Comparison of ENCODE assay signal across 12 cellular contexts in genomic region chrX:47572773-47573333, GRCh38. TPM values are rescaled to one million over a fixed set of nuclear protein-coding genes. Genes with fewer than 3 reads are reported as not detected.
DNase-seq lines count a peak whose midpoint lies in the region; FAIRE-seq and TF ChIP-seq lines count a peak whose summit lies in the region.
"Had no signal": no experiment of that assay in that cellular context is flagged by ENCODE, and none has a peak within 500 bp of the region (broad histone marks: within the 10 kb centered on the region; RNA-seq: fewer than 3 reads in every experiment).

No MANE protein-coding gene starts in this region.

- peak overlapping the region; percentile 57 for H3K27ac ChIP-seq in AG04450 (ENCODE audit: low read depth, low read length)
- peak overlapping the region; percentile 47; the same call in 1 of the 2 replicates for H3K27ac ChIP-seq in HUES6 (ENCODE audit: low read depth, low read length)
- peak overlapping the region; percentile 73; the same call in 1 of the 2 replicates for H3K27ac ChIP-seq in H1 (ENCODE audit: low read depth, low read length)
- H3K27ac ChIP-seq: WERI-Rb-1 had no signal

- no peak overlapping the region for H2BK120ac ChIP-seq in H1 (replicated peaks; ENCODE audit: low read depth, low read length)

- H4K91ac ChIP-seq in H1 (replicated peaks; ENCODE audit: insufficient read length, low read length), result peak overlapping the region; percentile 85

- H3K9me3 ChIP-seq in AG04450 (ENCODE audit: control insufficient read depth, insufficient read depth, low read length) (no peaks in the 10 kb centered on the region), HUES6 (ENCODE audit: control insufficient read depth, insufficient read depth, low read depth, low read length) (peaks cover 20% of the 10 kb centered on the region; the same call in 1 of the 2 replicates), H1 (ENCODE audit: insufficient read depth in 2 of 2, low read depth in 1 of 2, low read length in 1 of 2) (no peaks in the 10 kb centered on the region)

- no peaks in the 10 kb centered on the region for H3K79me1 ChIP-seq in H1 (ENCODE audit: low read depth, low read length)

- CTCF ChIA-PET in AG04450 (lab: Charles Lee), result no interaction called here
- CTCF ChIA-PET in H1 (lab: Charles Lee; ENCODE audit: partially characterized antibody), result interaction anchor here (1.5 kb wide), 1 partner anchor 8 kb away, joined by 3 read pairs; no protein-coding TSS in a partner anchor

- H3K79me2 ChIP-seq in H1 (ENCODE audit: control insufficient read depth in 1 of 2, insufficient read depth in 2 of 2, low read length in 2 of 2), result no peaks in the 10 kb centered on the region

- H2BK20ac ChIP-seq in H1 (ENCODE audit: low read length), result no peak overlapping the region

- H2AFZ ChIP-seq in H1 (ENCODE audit: low read length), result no peak overlapping the region

- no peak overlapping the region for H3K56ac ChIP-seq in H1 (replicated peaks; ENCODE audit: insufficient read length, low read depth, low read length)

- no peak for TF ChIP-seq EP300 in H1 (IDR thresholded peaks at IDR 0.05; ENCODE audit: borderline replicate concordance in 1 of 2, low read depth in 2 of 2, low read length in 2 of 2)

- H3K9me3 Mint-ChIP-seq in neural crest cell, result no peaks in the 10 kb centered on the region

- no peaks in the 10 kb centered on the region for H4K20me1 ChIP-seq in H1 (replicated peaks in 1 of 2; ENCODE audit: control insufficient read depth in 1 of 2, insufficient read depth in 2 of 2, low read length in 2 of 2)

- H3K23ac ChIP-seq in H1 (ENCODE audit: insufficient read length), result no peak overlapping the region

- H3K27me3 ChIP-seq in AG04450 (ENCODE audit: control insufficient read depth, insufficient read depth, low read length) (no peaks in the 10 kb centered on the region), HUES6 (ENCODE audit: control insufficient read depth, insufficient read depth, low read length) (no peaks in the 10 kb centered on the region), H1 (replicated peaks in 1 of 4; ENCODE audit: control insufficient read depth in 3 of 4, extremely low read depth in 1 of 4, insufficient read depth in 3 of 4, low read length in 3 of 4) (no peaks in the 10 kb centered on the region)

- 0 out of 2 replicates have a peak overlapping the region, but pooled peaks have one; percentile 16 for H2BK15ac ChIP-seq in H1 (ENCODE audit: low read length)

- H3K36me3 Mint-ChIP-seq in neural crest cell (ENCODE audit: low read depth), result peaks cover 29% of the 10 kb centered on the region

- DNase-seq in AG04450 (ENCODE audit: low read depth, low spot score), result no peak
- DNase-seq in H1 (ENCODE audit: low read depth in 1 of 2, low spot score in 2 of 2), result no peak
- DNase-seq in neural crest cell (ENCODE audit: low read depth, low spot score), result no peak
- no peak for DNase-seq in COLO829 (ENCODE audit: low spot score)
- no peak for DNase-seq in NCI-H2029 treated with DMSO at 0.1 percent for 48 hours (lab: John Stamatoyannopoulos, UW)
- no peak for DNase-seq in hepatic stellate cell (ENCODE audit: low spot score)
- no peak for DNase-seq in D341Med (ENCODE audit: low spot score)
- DNase-seq: activated T-cell treated with anti-CD3 and anti-CD28 coated beads for 4 hours, NCI-H510A, WERI-Rb-1 had no signal

- peak overlapping the region; percentile 68 to 82 for H3K4me2 ChIP-seq in H1 (ENCODE audit: insufficient read depth in 1 of 2, low read depth in 2 of 2, low read length in 2 of 2)

- H3K27me3 Mint-ChIP-seq in neural crest cell (ENCODE audit: low read depth), result no peaks in the 10 kb centered on the region

- H3K14ac ChIP-seq in H1 (ENCODE audit: insufficient read length), result no peak overlapping the region

- peak overlapping the region; percentile 82 for H2AK5ac ChIP-seq in H1 (ENCODE audit: low read depth, low read length)

- no peak overlapping the region for H4K5ac ChIP-seq in H1 (ENCODE audit: insufficient read length, low read depth, low read length)

- POLR2A ChIA-PET in AG04450 (lab: Yijun Ruan, JAX) (no interaction called here), H1 (lab: Charles Lee; ENCODE audit: partially characterized antibody) (interaction anchor here (1.2 to 2.0 kb wide), 5 partner anchors 12 to 61 kb away, joined by 4 to 5 read pairs (median 5); no protein-coding TSS in a partner anchor)

- H3K23me2 ChIP-seq in H1 (ENCODE audit: low read depth, low read length), result peaks cover 7% of the 10 kb centered on the region; the same call in 1 of the 2 replicates

- H3K4me1 Mint-ChIP-seq in neural crest cell, result peaks cover 10% of the 10 kb centered on the region

- TF ChIP-seq CTCF in AG04450 (IDR thresholded peaks at IDR 0.05; ENCODE audit: low read depth, low read length) (no peak), H1 (IDR thresholded peaks at IDR 0.05; ENCODE audit: control extremely low read depth in 1 of 3, insufficient read depth in 1 of 3, low read depth in 1 of 3, low read length in 3 of 3) (no peak), neural crest cell (conservative IDR thresholded peaks at IDR 0.05) (no peak)

- peak overlapping the region; percentile 95; the same call in 1 of the 2 replicates for H2BK12ac ChIP-seq in H1 (ENCODE audit: low read depth, low read length)

- H3K27ac Mint-ChIP-seq in neural crest cell (ENCODE audit: unreplicated experiment), result no peak overlapping the region

- H3K4me3 ChIP-seq in AG04450 (ENCODE audit: low read depth, low read length) (no peak overlapping the region), HUES6 (ENCODE audit: low read depth, low read length) (peak overlapping the region; percentile 70; the same call in 1 of the 2 replicates), H1 (ENCODE audit: extremely low read depth in 1 of 4, insufficient read depth in 2 of 4, low read depth in 3 of 4, low read length in 4 of 4) (no peak overlapping the region)

- no peak for TF ChIP-seq RAD21 in H1 (IDR thresholded peaks at IDR 0.05 in 1 of 2, conservative IDR thresholded peaks at IDR 0.05 in 1 of 2; ENCODE audit: low read depth in 2 of 2, low read length in 2 of 2)

- H3K4me3 Mint-ChIP-seq in neural crest cell, result peak overlapping the region; percentile 59

- H3K18ac ChIP-seq in H1 (ENCODE audit: extremely low read depth, low read length), result peak overlapping the region; percentile 71

- H3K9ac ChIP-seq in HUES6 (ENCODE audit: low read length) (peak overlapping the region; percentile 94), H1 (replicated peaks in 1 of 4; ENCODE audit: extremely low read depth in 1 of 4, low read depth in 3 of 4, low read length in 3 of 4) (peak overlapping the region in 1 of 4 experiments; percentile 28; a peak in 2 of 7 replicates)

- H3K4me1 ChIP-seq in HUES6 (ENCODE audit: control insufficient read depth, insufficient read depth, low read length) (peaks cover 24% of the 10 kb centered on the region), H1 (replicated peaks in 1 of 4; ENCODE audit: control insufficient read depth in 3 of 4, insufficient read depth in 4 of 4, low read length in 3 of 4) (peaks cover 0 to 14% (median 7%) of the 10 kb centered on the region in 4 experiments; a peak in 5 of 7 replicates)

- H2BK5ac ChIP-seq in H1 (ENCODE audit: low read depth, low read length), result peak overlapping the region; percentile 83

- TF ChIP-seq POLR2A in H1 (IDR thresholded peaks at IDR 0.05; ENCODE audit: control extremely low read depth in 1 of 2, low read depth in 2 of 2, low read length in 2 of 2), result no peak

- H4K8ac ChIP-seq in H1 (ENCODE audit: extremely low read depth, insufficient read depth, low read length), result no peak overlapping the region

- H3K36me3 ChIP-seq in HUES6 (ENCODE audit: control insufficient read depth, insufficient read depth, low read length) (peaks cover 39% of the 10 kb centered on the region), H1 (ENCODE audit: control insufficient read depth in 2 of 4, insufficient read depth in 4 of 4, low read length in 3 of 4) (peaks cover 0 to 12% (median 7%) of the 10 kb centered on the region in 4 experiments; a peak in 4 of 8 replicates)

- WGBS in H1 (ENCODE audit: extremely low coverage in 1 of 2, insufficient coverage in 1 of 2, insufficient read length in 1 of 2, insufficient replicate concordance in 2 of 2, low coverage in 1 of 2, low lambda C conversion rate in 2 of 2, missing lambda C conversion rate in 1 of 2), 2 experiments, result 79% methylated on average over 6 of the region's 9 CpGs; no CpG with 5 or more reads in 1 of the 2 experiments

- no peak overlapping the region for H3K4ac ChIP-seq in H1 (replicated peaks; ENCODE audit: insufficient read length, low read depth, low read length)

- FAIRE-seq in H1 (lab: Jason Lieb, UNC), result no peak

RNA-seq across cellular contexts. Expression of gene TIMP1, which starts 9.4 kb away (rescaled TPM):
- polyA plus RNA-seq in AG04450 (2011; rRNA removed) (1,256 and 2,140 TPM in 2 replicates), H1 (2011; rRNA removed) (142 and 150 TPM in 2 replicates)
- 1,655 and 2,290 TPM in 2 replicates for polyA minus RNA-seq in AG04450 (2011; rRNA and poly(A)+ RNA removed)
- total RNA-seq in H1 (2021; fragmentation: NEBNext Ultra II Directional; extraction: Animal tissue kit (Norgen Biotek cat#: 25700)), result 58.6 and 62.5 TPM in 2 replicates
- 69.7 TPM for polyA plus RNA-seq in H1 (2011; cell fraction: cytosol; rRNA removed)
- 88.2 TPM for polyA plus RNA-seq in H1 (2011; cell fraction: nucleus; rRNA removed)
- 81.9 to 101 TPM (median 98.2 TPM) in 4 replicates for polyA plus RNA-seq in H1 (2012, experiment 1 of 2)
- polyA plus RNA-seq in H1 (2012, experiment 2 of 2), result 154 TPM
- 90.2 TPM for polyA plus RNA-seq in H1 (2013, experiment 1 of 2)
- 106 TPM for polyA plus RNA-seq in H1 (2013, experiment 2 of 2)
- polyA minus RNA-seq in H1 (2011; rRNA and poly(A)+ RNA removed), result 93.8 and 111 TPM in 2 replicates
- polyA minus RNA-seq in H1 (2011; cell fraction: cytosol; rRNA and poly(A)+ RNA removed), result 64.3 TPM
- polyA minus RNA-seq in H1 (2011; cell fraction: nucleus; rRNA and poly(A)+ RNA removed), result 34.6 TPM
- total RNA-seq in neural crest cell, result 63.8 and 69.4 TPM in 2 replicates

RNA-seq across cellular contexts. Expression of gene ARAF, which starts 11.8 kb away (rescaled TPM):
- polyA plus RNA-seq in AG04450 (2011; rRNA removed), result 27.3 and 37.8 TPM in 2 replicates
- polyA minus RNA-seq in AG04450 (2011; rRNA and poly(A)+ RNA removed), result 53.9 and 70.2 TPM in 2 replicates
- total RNA-seq in H1 (2021; fragmentation: NEBNext Ultra II Directional; extraction: Animal tissue kit (Norgen Biotek cat#: 25700)), result 45.2 and 48.3 TPM in 2 replicates
- 39.0 and 56.8 TPM in 2 replicates for polyA plus RNA-seq in H1 (2011; rRNA removed)
- 32.0 TPM for polyA plus RNA-seq in H1 (2011; cell fraction: cytosol; rRNA removed)
- polyA plus RNA-seq in H1 (2011; cell fraction: nucleus; rRNA removed), result 111 TPM
- 25.7 to 47.0 TPM (median 43.2 TPM) in 4 replicates for polyA plus RNA-seq in H1 (2012, experiment 1 of 2)
- 37.8 TPM for polyA plus RNA-seq in H1 (2012, experiment 2 of 2)
- polyA plus RNA-seq in H1 (2013, experiment 1 of 2), result 34.6 TPM
- 37.9 TPM for polyA plus RNA-seq in H1 (2013, experiment 2 of 2)
- 75.5 and 77.0 TPM in 2 replicates for polyA minus RNA-seq in H1 (2011; rRNA and poly(A)+ RNA removed)
- 21.1 TPM for polyA minus RNA-seq in H1 (2011; cell fraction: cytosol; rRNA and poly(A)+ RNA removed)
- 27.7 TPM for polyA minus RNA-seq in H1 (2011; cell fraction: nucleus; rRNA and poly(A)+ RNA removed)
- 55.7 and 56.3 TPM in 2 replicates for total RNA-seq in neural crest cell

RNA-seq across cellular contexts. Expression of gene SYN1, which starts 46.8 kb away (rescaled TPM):
- polyA plus RNA-seq in AG04450 (2011; rRNA removed), result 0.24 and 0.37 TPM in 2 replicates
- 0.51 and 1.2 TPM in 2 replicates for polyA minus RNA-seq in AG04450 (2011; rRNA and poly(A)+ RNA removed)
- total RNA-seq in H1 (2021; fragmentation: NEBNext Ultra II Directional; extraction: Animal tissue kit (Norgen Biotek cat#: 25700)), result 12.9 and 14.1 TPM in 2 replicates
- polyA plus RNA-seq in H1 (2011; rRNA removed), result 2.1 and 3.2 TPM in 2 replicates
- polyA plus RNA-seq in H1 (2011; cell fraction: cytosol; rRNA removed), result 1.0 TPM
- 2.6 TPM for polyA plus RNA-seq in H1 (2011; cell fraction: nucleus; rRNA removed)
- 11.1 to 15.0 TPM (median 11.8 TPM) in 4 replicates for polyA plus RNA-seq in H1 (2012, experiment 1 of 2)
- polyA plus RNA-seq in H1 (2012, experiment 2 of 2), result 24.3 TPM
- polyA plus RNA-seq in H1 (2013, experiment 1 of 2), result 21.4 TPM
- polyA plus RNA-seq in H1 (2013, experiment 2 of 2), result 19.7 TPM
- polyA minus RNA-seq in H1 (2011; rRNA and poly(A)+ RNA removed), result 3.5 and 4.8 TPM in 2 replicates
- 6.9 TPM for polyA minus RNA-seq in H1 (2011; cell fraction: cytosol; rRNA and poly(A)+ RNA removed)
- 3.6 TPM for polyA minus RNA-seq in H1 (2011; cell fraction: nucleus; rRNA and poly(A)+ RNA removed)
- 4.5 and 4.9 TPM in 2 replicates for total RNA-seq in neural crest cell
- total RNA-seq: skeletal muscle tissue had no signal

RNA-seq across cellular contexts. Expression of gene CFP, which starts 56.9 kb away (rescaled TPM):
- 0.02 and 0.05 TPM in 2 replicates for polyA plus RNA-seq in AG04450 (2011; rRNA removed)
- polyA minus RNA-seq in AG04450 (2011; rRNA and poly(A)+ RNA removed), result 0.56 and 0.60 TPM in 2 replicates
- 2.2 and 2.4 TPM in 2 replicates for total RNA-seq in H1 (2021; fragmentation: NEBNext Ultra II Directional; extraction: Animal tissue kit (Norgen Biotek cat#: 25700))
- polyA plus RNA-seq in H1 (2011; rRNA removed), result 0.76 and 1.4 TPM in 2 replicates
- polyA plus RNA-seq in H1 (2011; cell fraction: cytosol; rRNA removed), result 1.2 TPM
- 3.1 TPM for polyA plus RNA-seq in H1 (2011; cell fraction: nucleus; rRNA removed)
- 1.7 to 2.9 TPM (median 2.4 TPM) in 4 replicates for polyA plus RNA-seq in H1 (2012, experiment 1 of 2)
- polyA plus RNA-seq in H1 (2012, experiment 2 of 2), result 1.9 TPM
- 3.2 TPM for polyA plus RNA-seq in H1 (2013, experiment 1 of 2)
- polyA plus RNA-seq in H1 (2013, experiment 2 of 2), result 3.1 TPM
- polyA minus RNA-seq in H1 (2011; rRNA and poly(A)+ RNA removed), result 0.28 and 0.63 TPM in 2 replicates
- polyA minus RNA-seq in H1 (2011; cell fraction: cytosol; rRNA and poly(A)+ RNA removed), result 0.37 TPM
- 0.60 TPM for polyA minus RNA-seq in H1 (2011; cell fraction: nucleus; rRNA and poly(A)+ RNA removed)
- 1.6 and 1.7 TPM in 2 replicates for total RNA-seq in neural crest cell
